ENCODE assay signal across 6 cellular contexts in the genomic region with DNA sequence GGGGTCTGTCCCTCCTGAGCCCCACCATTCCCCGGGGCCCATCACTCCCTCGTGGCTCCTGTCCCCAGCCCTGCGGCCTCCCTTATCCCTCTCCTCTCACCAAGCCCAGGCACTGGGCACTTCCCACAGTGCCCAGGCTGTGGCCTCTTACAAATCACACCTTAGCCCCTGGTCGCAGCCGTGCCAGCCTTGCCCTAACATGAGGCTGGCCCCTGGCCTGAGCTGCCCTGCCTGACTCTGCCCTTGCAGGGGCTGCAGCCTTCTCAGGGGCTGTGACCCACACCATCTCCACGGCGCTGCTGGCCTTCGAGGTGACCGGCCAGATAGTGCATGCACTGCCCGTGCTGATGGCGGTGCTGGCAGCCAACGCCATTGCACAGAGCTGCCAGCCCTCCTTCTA. TPM values are rescaled to one million over a fixed set of nuclear protein-coding genes. Genes with fewer than 3 reads are reported as not detected.
"Had no signal": no experiment of that assay in that cellular context is flagged by ENCODE, and none has a peak within 500 bp of the region (broad histone marks: within the 10 kb centered on the region; RNA-seq: fewer than 3 reads in every experiment).

No MANE protein-coding gene starts in this region.

RNA-seq across cellular contexts. Expression of a gene that starts 8.4 kb away (rescaled TPM):
- total RNA-seq: GM23248, H4 had no signal

RNA-seq across cellular contexts. Expression of a gene that starts 30.1 kb away (rescaled TPM):
- total RNA-seq: GM23248, H4, HFFc6 had no signal

RNA-seq across cellular contexts. Expression of a gene that starts 34.1 kb away (rescaled TPM):
- total RNA-seq: GM23338, H1, H4, H9 had no signal

RNA-seq across cellular contexts. Expression of a gene that starts 47.9 kb away (rescaled TPM):
- total RNA-seq: GM23248, GM23338, H1, H4, H9, HFFc6 had no signal
